24 cellular contexts compared by ENCODE assay signal in the genomic region with DNA sequence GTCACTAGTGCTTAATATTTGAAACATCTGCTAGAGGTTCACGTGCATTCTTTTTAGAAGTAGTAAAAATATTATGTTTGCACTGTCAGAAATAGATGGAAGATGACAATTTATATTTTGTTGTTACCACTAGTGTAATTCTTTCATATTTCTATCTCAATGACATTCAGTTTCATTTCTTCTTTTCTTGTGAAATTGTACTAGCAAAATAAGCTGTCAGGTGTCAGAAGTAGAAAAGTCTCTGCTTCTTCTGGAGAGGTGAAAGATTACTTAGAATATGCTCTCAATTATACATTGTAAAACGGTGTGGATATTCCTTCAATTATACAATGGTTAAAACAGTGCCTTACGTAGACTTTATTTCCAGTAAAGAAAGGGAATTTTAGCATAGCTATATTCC.
DNase-seq lines count a peak whose midpoint lies in the region; ATAC-seq and TF ChIP-seq lines count a peak whose summit lies in the region.
"Had no signal": no experiment of that assay in that cellular context is flagged by ENCODE, and none has a peak within 500 bp of the region (broad histone marks: within the 10 kb centered on the region; RNA-seq: fewer than 3 reads in every experiment).

No MANE protein-coding gene starts in this region.

- no peak overlapping the region for H3K9ac ChIP-seq in MM.1S (ENCODE audit: low read length)
- H3K9ac ChIP-seq: BLaER1 had no signal

- H3K36me3 Mint-ChIP-seq in naive B cell (no peaks in the 10 kb centered on the region), WTC11 (no peaks in the 10 kb centered on the region)
- H3K36me3 Mint-ChIP-seq: activated CD8-positive, alpha-beta memory T cell treated with anti-CD3 and anti-CD28 coated beads, Interleukin-2, amount 10 ng/mL, durations not matched to agents 7 days and 5 days had no signal

- TF ChIP-seq CTCF in MM.1S (IDR thresholded peaks at IDR 0.05; ENCODE audit: low read length) (no peak), ovary (IDR thresholded peaks at IDR 0.05) (no peak), WTC11 (IDR thresholded peaks at IDR 0.05) (no peak)

- peaks cover 5% of the 10 kb centered on the region for H3K4me1 ChIP-seq in MM.1S (ENCODE audit: low read length)
- H3K4me1 ChIP-seq in ovary (ENCODE audit: insufficient read depth) = no peaks in the 10 kb centered on the region
- H3K4me1 ChIP-seq: BLaER1, tibial nerve had no signal

- WGBS in ovary, 3 donors = 66 to 81% (median 72%) methylated on average over 3 of the region's 3 CpGs

- H3K9me2 ChIP-seq in MM.1S (replicated peaks; ENCODE audit: insufficient read depth, low read length) = no peaks in the 10 kb centered on the region

- TF ChIP-seq EP300 in ovary (IDR thresholded peaks at IDR 0.05) = no peak

- POLR2A ChIA-PET in WTC11 (lab: Charles Lee) = no interaction called here

- DNase-seq in MM.1S (no peak), naive B cell (peak; percentile 1), ovary (no peak), WTC11 (ENCODE audit: low spot score) (no peak)
- DNase-seq: activated CD8-positive, alpha-beta memory T cell treated with anti-CD3 and anti-CD28 coated beads, Interleukin-2, amount 10 ng/mL, durations not matched to agents 7 days and 5 days; activated naive CD4-positive, alpha-beta T cell treated with Interleukin-2 at 50 U/mL for 16 hours; central memory CD4-positive, alpha-beta T cell; DMS53; effector memory CD8-positive, alpha-beta T cell; head of caudate nucleus; NCI-H146; nephron progenitor cell; stimulated activated CD4-positive, alpha-beta T cell treated with anti-CD3 and anti-CD28 coated beads, Interleukin-4, amount 100 ng/mL, for 4 hours; T-helper 17 cell had no signal

- H3K4me1 Mint-ChIP-seq in naive B cell (peaks cover 15 to 29% (median 22%) of the 10 kb centered on the region in 3 donors), WTC11 (peaks cover 14% of the 10 kb centered on the region)
- H3K4me1 Mint-ChIP-seq: activated CD8-positive, alpha-beta memory T cell treated with anti-CD3 and anti-CD28 coated beads, Interleukin-2, amount 10 ng/mL, durations not matched to agents 7 days and 5 days; nephron progenitor cell; T-helper 17 cell had no signal

- TF ChIP-seq POLR2A in ovary (IDR thresholded peaks at IDR 0.05) = no peak

- no peaks in the 10 kb centered on the region for H3K36me3 ChIP-seq in MM.1S (replicated peaks; ENCODE audit: insufficient read depth, low read length)
- H3K36me3 ChIP-seq in ovary = no peaks in the 10 kb centered on the region
- H3K36me3 ChIP-seq: BLaER1, tibial nerve had no signal

- H2AFZ ChIP-seq in MM.1S (ENCODE audit: low read length) = no peak overlapping the region

- ATAC-seq in GM18868 (IDR thresholded peaks at IDR 0.05; ENCODE audit: unreplicated experiment) = peak; percentile 65
- ATAC-seq in GM21529 (IDR thresholded peaks at IDR 0.05; ENCODE audit: unreplicated experiment) = peak; percentile 65
- ATAC-seq in naive B cell (ENCODE audit: low read depth in 2 of 2) = peak; percentile 23 to 64
- ATAC-seq in HG02610 (IDR thresholded peaks at IDR 0.05; ENCODE audit: unreplicated experiment) = no peak
- no peak for ATAC-seq in WTC11
- ATAC-seq: activated CD8-positive, alpha-beta memory T cell treated with anti-CD3 and anti-CD28 coated beads, Interleukin-2, amount 10 ng/mL, durations not matched to agents 7 days and 5 days; effector memory CD8-positive, alpha-beta T cell; esophagus mucosa; HepG2; left lobe of liver; Right ventricle myocardium inferior; SK-N-SH treated with all-trans-retinoic acid at 6 μM for 48 hours; T-helper 17 cell had no signal

- H3K27me3 ChIP-seq in MM.1S (replicated peaks; ENCODE audit: insufficient read depth, low read length) (no peaks in the 10 kb centered on the region), ovary (no peaks in the 10 kb centered on the region)
- H3K27me3 ChIP-seq: BLaER1, tibial nerve had no signal

- H3K4me3 ChIP-seq in MM.1S (ENCODE audit: low read length) = no peak overlapping the region
- no peak overlapping the region for H3K4me3 ChIP-seq in ovary
- H3K4me3 ChIP-seq: BLaER1, tibial nerve had no signal

- H3K9me3 Mint-ChIP-seq in naive B cell = no peaks in the 10 kb centered on the region
- H3K9me3 Mint-ChIP-seq in WTC11 = no peaks in the 10 kb centered on the region; the same call in 1 of the 2 replicates
- H3K9me3 Mint-ChIP-seq: nephron progenitor cell had no signal

- H3K9me3 ChIP-seq in MM.1S (replicated peaks; ENCODE audit: insufficient read depth, low read length) (no peaks in the 10 kb centered on the region), ovary (no peaks in the 10 kb centered on the region)
- H3K9me3 ChIP-seq: BLaER1, tibial nerve had no signal

- H3K4me3 Mint-ChIP-seq in naive B cell (peak overlapping the region in 2 of 8 donors; percentile 2 to 68), WTC11 (no peak overlapping the region)
- H3K4me3 Mint-ChIP-seq: activated CD8-positive, alpha-beta memory T cell treated with anti-CD3 and anti-CD28 coated beads, Interleukin-2, amount 10 ng/mL, durations not matched to agents 7 days and 5 days; effector memory CD8-positive, alpha-beta T cell; nephron progenitor cell; T-helper 17 cell had no signal

- H3K27me3 Mint-ChIP-seq in naive B cell (no peaks in the 10 kb centered on the region), WTC11 (ENCODE audit: low read depth) (no peaks in the 10 kb centered on the region; the same call in 1 of the 2 replicates)
- H3K27me3 Mint-ChIP-seq: activated CD8-positive, alpha-beta memory T cell treated with anti-CD3 and anti-CD28 coated beads, Interleukin-2, amount 10 ng/mL, durations not matched to agents 7 days and 5 days; effector memory CD8-positive, alpha-beta T cell; T-helper 17 cell had no signal

- no peaks in the 10 kb centered on the region for H3K79me2 ChIP-seq in MM.1S (ENCODE audit: low read length)

- peak overlapping the region; percentile 45; the same call in 1 of the 2 replicates for H3K27ac ChIP-seq in MM.1S (ENCODE audit: low read length)
- H3K27ac ChIP-seq in ovary = no peak overlapping the region
- H3K27ac ChIP-seq: BLaER1, tibial nerve had no signal

- H3F3A ChIP-seq in MM.1S (ENCODE audit: insufficient read depth, low read length) = no peaks in the 10 kb centered on the region

- no peaks in the 10 kb centered on the region for H4K20me1 ChIP-seq in MM.1S (ENCODE audit: insufficient read depth, low read length)
- H4K20me1 ChIP-seq: BLaER1 had no signal

- CTCF ChIA-PET in WTC11 (lab: Charles Lee) = no interaction called here

- H3K27ac Mint-ChIP-seq in naive B cell (peak overlapping the region in 1 of 6 donors; percentile 7), WTC11 (no peak overlapping the region)
- H3K27ac Mint-ChIP-seq: activated CD8-positive, alpha-beta memory T cell treated with anti-CD3 and anti-CD28 coated beads, Interleukin-2, amount 10 ng/mL, durations not matched to agents 7 days and 5 days; effector memory CD8-positive, alpha-beta T cell; nephron progenitor cell; T-helper 17 cell had no signal

- H3K4me2 ChIP-seq in MM.1S (ENCODE audit: low read depth, low read length) = peak overlapping the region; percentile 1; the same call in 1 of the 2 replicates
- H3K4me2 ChIP-seq: BLaER1 had no signal

- intact Hi-C loops in ovary (cut with DNase I) = no loop called here

TF ChIP-seq in WTC11, 78 proteins besides CTCF, POLR2A, EP300 and RAD21 (continues in another document):
- TF ChIP-seq, protein P1, sequence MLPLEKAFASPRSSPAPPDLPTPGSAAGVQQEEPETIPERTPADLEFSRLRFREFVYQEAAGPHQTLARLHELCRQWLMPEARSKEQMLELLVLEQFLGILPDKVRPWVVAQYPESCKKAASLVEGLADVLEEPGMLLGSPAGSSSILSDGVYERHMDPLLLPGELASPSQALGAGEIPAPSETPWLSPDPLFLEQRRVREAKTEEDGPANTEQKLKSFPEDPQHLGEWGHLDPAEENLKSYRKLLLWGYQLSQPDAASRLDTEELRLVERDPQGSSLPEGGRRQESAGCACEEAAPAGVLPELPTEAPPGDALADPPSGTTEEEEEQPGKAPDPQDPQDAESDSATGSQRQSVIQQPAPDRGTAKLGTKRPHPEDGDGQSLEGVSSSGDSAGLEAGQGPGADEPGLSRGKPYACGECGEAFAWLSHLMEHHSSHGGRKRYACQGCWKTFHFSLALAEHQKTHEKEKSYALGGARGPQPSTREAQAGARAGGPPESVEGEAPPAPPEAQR (CRISPR knock-in tag; IDR thresholded peaks at IDR 0.05) = no peak
- no peak for TF ChIP-seq ESRRA (CRISPR knock-in tag; IDR thresholded peaks at IDR 0.05; ENCODE audit: borderline replicate concordance)
- TF ChIP-seq, protein P2, sequence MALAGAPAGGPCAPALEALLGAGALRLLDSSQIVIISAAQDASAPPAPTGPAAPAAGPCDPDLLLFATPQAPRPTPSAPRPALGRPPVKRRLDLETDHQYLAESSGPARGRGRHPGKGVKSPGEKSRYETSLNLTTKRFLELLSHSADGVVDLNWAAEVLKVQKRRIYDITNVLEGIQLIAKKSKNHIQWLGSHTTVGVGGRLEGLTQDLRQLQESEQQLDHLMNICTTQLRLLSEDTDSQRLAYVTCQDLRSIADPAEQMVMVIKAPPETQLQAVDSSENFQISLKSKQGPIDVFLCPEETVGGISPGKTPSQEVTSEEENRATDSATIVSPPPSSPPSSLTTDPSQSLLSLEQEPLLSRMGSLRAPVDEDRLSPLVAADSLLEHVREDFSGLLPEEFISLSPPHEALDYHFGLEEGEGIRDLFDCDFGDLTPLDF (CRISPR knock-in tag; IDR thresholded peaks at IDR 0.05) = no peak
- TF ChIP-seq RELA (CRISPR knock-in tag; IDR thresholded peaks at IDR 0.05; ENCODE audit: borderline replicate concordance) = no peak
- no peak for TF ChIP-seq ZNF671 (CRISPR knock-in tag; IDR thresholded peaks at IDR 0.05)

Comparison
In these comparisons a context has a peak if more than half of its experiments do, and no peak if none do; other contexts are left out.
1. ATAC-seq: peak in GM18868 (single experiment), GM21529 (single experiment) and naive B cell (2 of 2); none in HG02610 (single experiment) and WTC11 (single experiment).